Comparison of ENCODE assay signal across 11 cellular contexts in the genomic region with DNA sequence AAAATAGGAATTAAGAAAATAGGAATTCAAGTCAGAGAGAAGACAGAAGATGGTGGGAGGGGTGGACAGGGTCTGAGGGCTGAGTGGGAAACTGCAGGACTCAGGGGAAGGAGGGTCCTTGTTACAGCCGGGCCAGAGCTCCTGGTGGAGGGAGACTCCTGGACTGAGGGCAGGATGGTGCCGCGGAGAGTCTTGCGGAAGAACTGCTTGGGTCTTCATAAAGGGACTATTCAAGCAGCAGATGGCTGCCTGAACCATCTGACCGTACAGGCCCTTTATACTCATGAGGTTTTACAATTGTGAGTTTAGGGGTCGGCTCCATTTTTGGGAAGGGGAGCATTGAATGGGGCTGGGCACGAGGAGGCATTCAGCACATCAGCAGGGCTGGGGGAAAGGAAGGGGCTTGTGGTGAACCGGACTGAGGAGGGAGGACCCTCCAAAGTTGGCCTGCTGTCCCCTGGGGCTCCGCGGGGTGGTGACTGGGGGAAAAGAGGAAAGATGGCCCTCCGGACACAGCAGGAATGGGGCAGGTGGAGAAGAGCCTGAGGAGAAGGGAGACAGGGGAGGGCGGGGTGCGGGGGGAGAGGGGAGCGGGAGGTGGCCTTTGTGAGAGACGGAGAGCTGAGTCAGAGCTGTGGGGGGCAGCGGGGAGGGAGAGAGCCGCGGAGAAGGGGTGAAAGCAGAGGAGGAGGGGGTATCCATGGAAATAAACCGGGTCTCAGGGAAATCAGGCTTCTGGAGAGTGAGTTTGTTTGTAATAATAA. TPM values are rescaled to one million over a fixed set of nuclear protein-coding genes. Genes with fewer than 3 reads are reported as not detected.
DNase-seq lines count a peak whose midpoint lies in the region; ATAC-seq and TF ChIP-seq lines count a peak whose summit lies in the region.
"Had no signal": no experiment of that assay in that cellular context is flagged by ENCODE, and none has a peak within 500 bp of the region (broad histone marks: within the 10 kb centered on the region; RNA-seq: fewer than 3 reads in every experiment).

No MANE protein-coding gene starts in this region.

- peaks cover 8 to 26% (median 19%) of the 10 kb centered on the region in 4 donors for H3K4me1 ChIP-seq in esophagus muscularis mucosa
- H3K4me1 ChIP-seq in mucosa of descending colon (ENCODE audit: low read depth): peaks cover 6% of the 10 kb centered on the region

- TF ChIP-seq POLR2A in esophagus muscularis mucosa (IDR thresholded peaks at IDR 0.05; ENCODE audit: low read depth): no peak

- intact Hi-C loops in esophagus muscularis mucosa (cut with DNase I) (loop anchor here (10.0 kb wide), 1 partner anchor 54 kb away; no protein-coding TSS in a partner anchor), mucosa of descending colon (cut with DNase I, micrococcal nuclease) (no loop called here)

- H3K27me3 ChIP-seq in esophagus muscularis mucosa: peaks cover 3 to 61% (median 17%) of the 10 kb centered on the region in 4 donors

- no peak for TF ChIP-seq CTCF in esophagus muscularis mucosa (IDR thresholded peaks at IDR 0.05)
- no peak for TF ChIP-seq CTCF in mucosa of descending colon (IDR thresholded peaks at IDR 0.05)

- ATAC-seq in mucosa of descending colon: no peak

- H3K4me3 ChIP-seq in esophagus muscularis mucosa (peak overlapping the region in 3 of 4 donors; percentile 59 to 74 (median 71)), mucosa of descending colon (no peak overlapping the region)

- DNase-seq in DMS53 (lab: John Stamatoyannopoulos, UW) (peak; percentile 40), DMS53 treated with DMSO at 0.1 percent for 48 hours (lab: John Stamatoyannopoulos, UW; ENCODE audit: unreplicated experiment) (no peak), SK-MEL-5 (ENCODE audit: low read depth, low spot score) (peak; percentile 26), esophagus muscularis mucosa (ENCODE audit: extremely low spot score) (no peak), occipital lobe (lab: John Stamatoyannopoulos, UW) (peak; percentile 37), germinal center (ENCODE audit: low spot score) (no peak), NOMO-1 treated with DMSO at 0.1 percent for 48 hours (lab: John Stamatoyannopoulos, UW; ENCODE audit: unreplicated experiment) (no peak), mucosa of descending colon (no peak)
- DNase-seq: NCI-H2029 treated with DMSO at 0.1 percent for 48 hours had no signal

- TF ChIP-seq EP300 in esophagus muscularis mucosa (IDR thresholded peaks at IDR 0.05): no peak

- WGBS in esophagus muscularis mucosa: 47% methylated on average over 18 of the region's 19 CpGs

- no peak overlapping the region for H3K27ac ChIP-seq in esophagus muscularis mucosa (replicated peaks in 1 of 4)
- H3K27ac ChIP-seq: 22Rv1 had no signal

- no peaks in the 10 kb centered on the region for H3K36me3 ChIP-seq in esophagus muscularis mucosa
- no peaks in the 10 kb centered on the region for H3K36me3 ChIP-seq in mucosa of descending colon (ENCODE audit: low read depth)

- H3K9me3 ChIP-seq in esophagus muscularis mucosa (no peaks in the 10 kb centered on the region), mucosa of descending colon (no peaks in the 10 kb centered on the region)

- in situ Hi-C loops in SK-MEL-5 (cut with HindIII; ENCODE audit: low pct_unique_long_range_greater_than_20kb, low sequenced_read_pairs): no loop called here

RNA-seq across cellular contexts. Expression of a gene that starts 1.5 kb away (rescaled TPM):
- total RNA-seq in SK-MEL-5 (2014; rRNA removed; shearing (Covaris generic)): not detected in 2 replicates
- polyA plus RNA-seq in SK-MEL-5 (2015; cell fraction: cytosol; rRNA removed): 0.13 TPM in 1 of 2 replicates, not detected in the other
- polyA plus RNA-seq in SK-MEL-5 (2015; cell fraction: nucleus; rRNA removed): not detected in 2 replicates
- total RNA-seq in esophagus muscularis mucosa (1 to 10 TPM in 3 of 4 donors, under 1 TPM in 1; 0.42 to 2.0 (median 1.3) TPM), occipital lobe (91.1 TPM), mucosa of descending colon (1 to 10 TPM in 2 of 3 donors, under 1 TPM in 1; 0.43 to 6.2 (median 1.6) TPM)

RNA-seq across cellular contexts. Expression of a gene that starts 20.2 kb away (rescaled TPM):
- 14.7 and 17.2 TPM in 2 replicates for total RNA-seq in SK-MEL-5 (2014; rRNA removed; shearing (Covaris generic))
- polyA plus RNA-seq in SK-MEL-5 (2015; cell fraction: cytosol; rRNA removed): 84.5 and 107 TPM in 2 replicates
- 34.2 and 35.3 TPM in 2 replicates for polyA plus RNA-seq in SK-MEL-5 (2015; cell fraction: nucleus; rRNA removed)
- total RNA-seq in esophagus muscularis mucosa: 100 to 1,000 TPM; 186 to 469 (median 245) TPM
- 9.4 TPM for total RNA-seq in occipital lobe
- 100 to 1,000 TPM in 2 of 3 donors, 10 to 100 TPM in 1; 49.0 to 203 (median 109) TPM for total RNA-seq in mucosa of descending colon

RNA-seq across cellular contexts. Expression of a gene that starts 45.1 kb away (rescaled TPM):
- total RNA-seq in SK-MEL-5 (2014; rRNA removed; shearing (Covaris generic)): not detected in 2 replicates
- polyA plus RNA-seq in SK-MEL-5 (2015; cell fraction: cytosol; rRNA removed): not detected in 2 replicates
- polyA plus RNA-seq in SK-MEL-5 (2015; cell fraction: nucleus; rRNA removed): not detected in 2 replicates
- not detected for total RNA-seq in esophagus muscularis mucosa
- total RNA-seq in occipital lobe: under 0.01 TPM
- not detected for total RNA-seq in mucosa of descending colon
- total RNA-seq: myocyte had no signal

RNA-seq across cellular contexts. Expression of a gene that starts 47.7 kb away (rescaled TPM):
- not detected in 2 replicates for total RNA-seq in SK-MEL-5 (2014; rRNA removed; shearing (Covaris generic))
- not detected in 2 replicates for polyA plus RNA-seq in SK-MEL-5 (2015; cell fraction: cytosol; rRNA removed)
- not detected in 2 replicates for polyA plus RNA-seq in SK-MEL-5 (2015; cell fraction: nucleus; rRNA removed)
- total RNA-seq in esophagus muscularis mucosa: under 1 TPM in 2 of 4 donors, not detected in 2; 0.17 to 0.23 TPM
- total RNA-seq in occipital lobe: not detected
- 10 to 100 TPM in 2 of 3 donors, 1 to 10 TPM in 1; 9.1 to 19.6 (median 18.9) TPM for total RNA-seq in mucosa of descending colon
- total RNA-seq: myocyte had no signal

Comparison
In these comparisons a context has a peak if more than half of its experiments do, and no peak if none do; other contexts are left out.
1. DNase-seq: peak in DMS53 (single experiment), SK-MEL-5 (single experiment) and occipital lobe (single experiment); none in DMS53 treated with DMSO at 0.1 percent for 48 hours (single experiment), esophagus muscularis mucosa (single experiment), germinal center (single experiment), NOMO-1 treated with DMSO at 0.1 percent for 48 hours (single experiment) and mucosa of descending colon (0 of 3).
2. RNA of a gene that starts 1.5 kb away (total RNA-seq): 91.1 TPM in occipital lobe (single experiment); 0.43 to 6.2 TPM in mucosa of descending colon, 0.42 to 2.0 TPM in esophagus muscularis mucosa and not detected in SK-MEL-5; every median in the first group is over 10 times any median in the second.